25 cellular contexts compared by ENCODE assay signal in the genomic region with DNA sequence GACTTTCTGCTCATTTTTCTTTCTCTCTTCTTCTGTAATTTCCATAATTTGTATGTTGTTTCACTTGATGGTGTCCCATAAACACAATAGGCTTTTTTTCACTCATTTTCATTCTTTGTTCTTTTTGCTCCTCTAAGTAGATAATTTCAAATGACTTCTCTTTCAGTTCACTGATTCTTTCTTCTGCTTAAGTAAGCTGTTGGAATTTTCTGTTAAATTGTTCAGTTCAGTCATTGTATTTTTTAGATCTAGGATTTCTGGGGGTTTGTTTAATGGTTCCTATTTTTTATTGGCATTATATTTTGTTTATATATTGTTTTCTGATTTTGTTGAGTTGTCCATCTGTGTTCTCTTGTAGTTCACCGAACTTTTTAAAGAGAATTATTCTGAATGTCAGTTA. TPM values are rescaled to one million over a fixed set of nuclear protein-coding genes. Genes with fewer than 3 reads are reported as not detected.
DNase-seq lines count a peak whose midpoint lies in the region; ATAC-seq, FAIRE-seq and TF ChIP-seq lines count a peak whose summit lies in the region.
"Had no signal": no experiment of that assay in that cellular context is flagged by ENCODE, and none has a peak within 500 bp of the region (broad histone marks: within the 10 kb centered on the region; RNA-seq: fewer than 3 reads in every experiment).

No MANE protein-coding gene starts in this region.

- H3K79me2 ChIP-seq in GM12878 (ENCODE audit: control insufficient read depth, insufficient read depth, low read length): no peaks in the 10 kb centered on the region; the same call in none of the 2 replicates

- no peak overlapping the region for H3K4me2 ChIP-seq in GM12878 (ENCODE audit: control insufficient read depth, insufficient read depth)

- ATAC-seq in T-cell (replicated peaks in 1 of 4): no peak
- no peak for ATAC-seq in GM12878
- ATAC-seq in stimulated activated memory B cell treated with anti-CD40 and anti-IgM and Interleukin-4, amounts not matched to agents 10 μg/mL and 1 μg/mL and 100 μg/mL, for 72 hours: no peak
- no peak for ATAC-seq in GM18867 (IDR thresholded peaks at IDR 0.05; ENCODE audit: unreplicated experiment)
- no peak for ATAC-seq in GM18517 (IDR thresholded peaks at IDR 0.05; ENCODE audit: unreplicated experiment)
- ATAC-seq: heart right ventricle, Panc1 had no signal

- RAD21 ChIA-PET in GM12878 (lab: Charles Lee; ENCODE audit: unreplicated experiment): no interaction called here

- TF ChIP-seq CTCF in GM12878 (IDR thresholded peaks at IDR 0.05 in 2 of 3, conservative IDR thresholded peaks at IDR 0.05 in 1 of 3; ENCODE audit: control insufficient read depth in 2 of 3, extremely low read depth in 1 of 3, insufficient read depth in 1 of 3, low read depth in 3 of 3, low read length in 3 of 3): no peak

- no peak for TF ChIP-seq EP300 in GM12878 (IDR thresholded peaks at IDR 0.05; ENCODE audit: borderline replicate concordance in 1 of 2, control insufficient read depth in 1 of 2, low read depth in 2 of 2, low read length in 2 of 2)

- H3K9me3 ChIP-seq in GM12878 (replicated peaks; ENCODE audit: control insufficient read depth, insufficient read depth, low read length): peaks cover 14% of the 10 kb centered on the region

- BruUV-seq in GM12878 (replicated peaks; lab: Mats Ljungman, UMichigan): no TSS peak

- no peak overlapping the region for H3K4me3 ChIP-seq in GM12878
- H3K4me3 ChIP-seq: BLaER1 treated with 17β-estradiol and CSF1 and Interleukin-3, amounts not matched to agents 10 nM and 100 nM; breast epithelium; heart right ventricle; transverse colon had no signal

- H3K27me3 Mint-ChIP-seq in activated naive CD4-positive, alpha-beta T cell treated with anti-CD3 and anti-CD28 coated beads, Interleukin-2, amount 50 U/mL, for 24 hours: no peaks in the 10 kb centered on the region
- H3K27me3 Mint-ChIP-seq in T-cell: no peaks in the 10 kb centered on the region
- H3K27me3 Mint-ChIP-seq in stimulated activated memory B cell treated with anti-CD40 and anti-IgM and Interleukin-4, amounts not matched to agents 10 μg/mL and 1 μg/mL and 100 μg/mL, for 72 hours: no peaks in the 10 kb centered on the region

- CTCF ChIA-PET in T-cell (lab: Charles Lee) (no interaction called here), GM12878 (lab: Yijun Ruan, JAX) (interaction anchor here (0.9 kb wide), 1 partner anchor 288 kb away, joined by 3 read pairs; no protein-coding TSS in a partner anchor)

- peaks cover 28% of the 10 kb centered on the region for H3K9me3 Mint-ChIP-seq in activated naive CD4-positive, alpha-beta T cell treated with anti-CD3 and anti-CD28 coated beads, Interleukin-2, amount 50 U/mL, for 24 hours
- H3K9me3 Mint-ChIP-seq in T-cell: peaks cover 19 to 39% (median 29%) of the 10 kb centered on the region in 3 donors
- H3K9me3 Mint-ChIP-seq in stimulated activated memory B cell treated with anti-CD40 and anti-IgM and Interleukin-4, amounts not matched to agents 10 μg/mL and 1 μg/mL and 100 μg/mL, for 72 hours: peaks cover 28% of the 10 kb centered on the region

- intact Hi-C loops in GM12878 (cut with micrococcal nuclease; ENCODE audit: unreplicated experiment): no loop called here

- no peak overlapping the region for H3K9ac ChIP-seq in GM12878 (ENCODE audit: control insufficient read depth, insufficient read depth, low read length)
- H3K9ac ChIP-seq: BLaER1 treated with 17β-estradiol and CSF1 and Interleukin-3, amounts not matched to agents 10 nM and 100 nM had no signal

- WGBS in GM12878 (ENCODE audit: insufficient coverage, insufficient replicate concordance, low lambda C conversion rate, missing lambda C conversion rate): 96% methylated on average over 1 of the region's 1 CpG

- no peaks in the 10 kb centered on the region for H3K27me3 ChIP-seq in GM12878 (replicated peaks in 1 of 2; ENCODE audit: control insufficient read depth in 2 of 2, insufficient read depth in 2 of 2, low read length in 1 of 2)
- H3K27me3 ChIP-seq: BLaER1 treated with 17β-estradiol and CSF1 and Interleukin-3, amounts not matched to agents 10 nM and 100 nM; breast epithelium; heart right ventricle; transverse colon had no signal

- H2AFZ ChIP-seq in GM12878 (ENCODE audit: control insufficient read depth, low read depth, low read length): no peak overlapping the region

- TF ChIP-seq RAD21 in GM12878 (IDR thresholded peaks at IDR 0.05; ENCODE audit: insufficient read depth, low read depth, low read length): no peak

- peaks cover 15% of the 10 kb centered on the region for H3K4me1 ChIP-seq in GM12878 (ENCODE audit: control insufficient read depth, insufficient read depth, low read length)
- H3K4me1 ChIP-seq: breast epithelium, transverse colon had no signal

- SMC1A ChIA-PET in GM12878 (lab: Charles Lee; ENCODE audit: uncharacterized antibody, unreplicated experiment): interaction anchor here (0.8 to 2.8 kb wide), 6 partner anchors 10 to 264 kb away, joined by 3 to 11 read pairs (median 3); partner anchors contain the start of gene SP140L

- peak overlapping the region; percentile 46 for H3K27ac Mint-ChIP-seq in activated naive CD4-positive, alpha-beta T cell treated with anti-CD3 and anti-CD28 coated beads, Interleukin-2, amount 50 U/mL, for 24 hours
- H3K27ac Mint-ChIP-seq in T-cell: peak overlapping the region; percentile 9 to 59
- peak overlapping the region; percentile 85 for H3K27ac Mint-ChIP-seq in stimulated activated memory B cell treated with anti-CD40 and anti-IgM and Interleukin-4, amounts not matched to agents 10 μg/mL and 1 μg/mL and 100 μg/mL, for 72 hours
- H3K27ac Mint-ChIP-seq: mesothelial cell of epicardium had no signal

- H3K36me3 Mint-ChIP-seq in activated naive CD4-positive, alpha-beta T cell treated with anti-CD3 and anti-CD28 coated beads, Interleukin-2, amount 50 U/mL, for 24 hours: peaks cover 46% of the 10 kb centered on the region
- H3K36me3 Mint-ChIP-seq in T-cell: peaks cover 67% of the 10 kb centered on the region
- H3K36me3 Mint-ChIP-seq in stimulated activated memory B cell treated with anti-CD40 and anti-IgM and Interleukin-4, amounts not matched to agents 10 μg/mL and 1 μg/mL and 100 μg/mL, for 72 hours: peaks cover 70% of the 10 kb centered on the region

- no peak overlapping the region for H3K4me3 Mint-ChIP-seq in activated naive CD4-positive, alpha-beta T cell treated with anti-CD3 and anti-CD28 coated beads, Interleukin-2, amount 50 U/mL, for 24 hours
- peak overlapping the region in 1 of 3 donors; percentile 18 for H3K4me3 Mint-ChIP-seq in T-cell
- no peak overlapping the region for H3K4me3 Mint-ChIP-seq in stimulated activated memory B cell treated with anti-CD40 and anti-IgM and Interleukin-4, amounts not matched to agents 10 μg/mL and 1 μg/mL and 100 μg/mL, for 72 hours
- H3K4me3 Mint-ChIP-seq: mesothelial cell of epicardium had no signal

- peaks cover 0 to 3% of the 10 kb centered on the region in 2 experiments; a peak in 1 of 4 replicates for H3K36me3 ChIP-seq in GM12878 (ENCODE audit: control insufficient read depth in 2 of 2, insufficient read depth in 2 of 2, low read length in 1 of 2)
- H3K36me3 ChIP-seq: breast epithelium, WERI-Rb-1 had no signal

- FAIRE-seq in GM12878 (lab: Jason Lieb, UNC): no peak
- FAIRE-seq: G401.6 had no signal

- no peak overlapping the region for H3K27ac ChIP-seq in GM12878 (ENCODE audit: control insufficient read depth, insufficient read depth)
- H3K27ac ChIP-seq: BLaER1 treated with 17β-estradiol and CSF1 and Interleukin-3, amounts not matched to agents 10 nM and 100 nM; breast epithelium; heart right ventricle; transverse colon; WERI-Rb-1 had no signal

- in situ Hi-C loops in GM12878 (cut with MboI): no loop called here

- POLR2A ChIA-PET in T-cell (lab: Charles Lee): interaction anchor here (0.6 to 0.7 kb wide), 3 partner anchors 15 to 312 kb away, joined by 3 to 4 read pairs (median 3); no protein-coding TSS in a partner anchor
- POLR2A ChIA-PET in GM12878 (lab: Charles Lee): no interaction called here

- no peak for DNase-seq in activated naive CD4-positive, alpha-beta T cell treated with Interleukin-2 at 50 U/mL for 16 hours
- no peak for DNase-seq in T-cell
- DNase-seq in GM12878 (ENCODE audit: low read depth, low spot score): no peak
- DNase-seq: activated gamma-delta T cell treated with Interleukin-2 at 50 U/mL for 16 hours; anterior cingulate cortex; foreskin melanocyte; heart right ventricle; NCI-H1436; NCI-H2081; NCI-H345; NCI-H69; Right ventricle myocardium superior; stimulated activated CD4-positive, alpha-beta T cell treated with anti-CD3 and anti-CD28 coated beads, Interleukin-4, amount 100 ng/mL, for 1 hour; T1000; transverse colon; WERI-Rb-1 had no signal

- no peak for TF ChIP-seq POLR2A in GM12878 (IDR thresholded peaks at IDR 0.05; ENCODE audit: low read depth, low read length)

- peaks cover 83% of the 10 kb centered on the region for H3K4me1 Mint-ChIP-seq in activated naive CD4-positive, alpha-beta T cell treated with anti-CD3 and anti-CD28 coated beads, Interleukin-2, amount 50 U/mL, for 24 hours
- peaks cover 78 to 87% (median 79%) of the 10 kb centered on the region in 3 donors for H3K4me1 Mint-ChIP-seq in T-cell
- H3K4me1 Mint-ChIP-seq in stimulated activated memory B cell treated with anti-CD40 and anti-IgM and Interleukin-4, amounts not matched to agents 10 μg/mL and 1 μg/mL and 100 μg/mL, for 72 hours: peaks cover 70% of the 10 kb centered on the region
- H3K4me1 Mint-ChIP-seq: mesothelial cell of epicardium had no signal

- no peaks in the 10 kb centered on the region for H4K20me1 ChIP-seq in GM12878 (ENCODE audit: control insufficient read depth, insufficient read depth)

TF ChIP-seq in GM12878, 131 proteins besides CTCF, POLR2A, EP300 and RAD21 (continues in another document):
- TF ChIP-seq PML (IDR thresholded peaks at IDR 0.05; ENCODE audit: low read length) (no peak), SIN3A (IDR thresholded peaks at IDR 0.05; ENCODE audit: low read depth, low read length) (no peak)

RNA-seq across cellular contexts. Expression of gene SP140L, which starts 19.5 kb away (rescaled TPM):
- total RNA-seq in T-cell (100 to 1,000 TPM in 1 of 5 donors, 10 to 100 TPM in 4; 80.8 to 104 (median 82.0) TPM), GM12878 (2014; rRNA removed) (12.5 and 13.3 TPM in 2 replicates), GM12878 (2014; rRNA removed; fragmentation: Illumina TruSeq; extraction: Trizol) (21.1 and 21.4 TPM in 2 replicates), GM12878 (2021) (17.3 and 18.5 TPM in 2 replicates)
- 157 and 182 TPM in 2 replicates for total RNA-seq in GM12878 (2013; cell fraction: nucleolus; rRNA removed)
- 16.1 TPM for polyA plus RNA-seq in GM12878 (2011; ENCODE audit: low read depth)
- polyA plus RNA-seq in GM12878 (2011; rRNA removed) (25.6 and 33.0 TPM in 2 replicates), GM12878 (2014; fragmentation: Illumina TruSeq; extraction: Trizol) (28.6 and 28.7 TPM in 2 replicates), GM12878 (2014; fragmentation: Nextera tagmentation; extraction: Ambion mirVana) (1 to 10 TPM; 4.7 to 6.1 TPM), GM12878 (2014; rRNA removed) (17.0 and 18.3 TPM in 2 replicates), GM12878 (2016; fragmentation: Nextera tagmentation; extraction: Ambion mirVana) (10 to 100 TPM; 10.4 to 12.9 TPM)
- 15.0 and 16.0 TPM in 2 replicates for polyA plus RNA-seq in GM12878 (2011; cell fraction: cytosol; rRNA removed)
- polyA plus RNA-seq in GM12878 (2011; cell fraction: nucleus; rRNA removed): 75.2 and 83.6 TPM in 2 replicates
- 21.2 TPM in 2 replicates for polyA plus RNA-seq in GM12878 (2012)
- 20.6 and 21.0 TPM in 2 replicates for polyA minus RNA-seq in GM12878 (2011; rRNA and poly(A)+ RNA removed)
- polyA minus RNA-seq in GM12878 (2011; cell fraction: cytosol; rRNA and poly(A)+ RNA removed): 5.4 and 9.1 TPM in 2 replicates
- 36.1 and 55.1 TPM in 2 replicates for polyA minus RNA-seq in GM12878 (2011; cell fraction: nucleus; rRNA and poly(A)+ RNA removed)

Comparison
In these comparisons a context has a peak if more than half of its experiments do, and no peak if none do; other contexts are left out.
1. H3K27ac Mint-ChIP-seq: peak in every context shown above with its lines; median percentile 85 in stimulated activated memory B cell treated with anti-CD40 and anti-IgM and Interleukin-4, amounts not matched to agents 10 μg/mL and 1 μg/mL and 100 μg/mL, for 72 hours; 46 in activated naive CD4-positive, alpha-beta T cell treated with anti-CD3 and anti-CD28 coated beads, Interleukin-2, amount 50 U/mL, for 24 hours; 34 in T-cell.